1 cellular context compared by ENCODE assay signal in genomic region chr1:1001631-1002300, GRCh38.
TF ChIP-seq lines count a peak whose summit lies in the region.

No MANE protein-coding gene starts in this region.

TF ChIP-seq in HepG2, 621 proteins besides CTCF, POLR2A, EP300 and RAD21 (continues in another document):
- TF ChIP-seq HINFP (CRISPR knock-in tag; IDR thresholded peaks at IDR 0.05; ENCODE audit: low read depth) (no peak), RFXANK (CRISPR knock-in tag; IDR thresholded peaks at IDR 0.05) (no peak), NFE2L2 (IDR thresholded peaks at IDR 0.05; ENCODE audit: low read length) (no peak), SMYD3 (CRISPR knock-in tag; IDR thresholded peaks at IDR 0.05) (no peak), ZNF775 (CRISPR knock-in tag; IDR thresholded peaks at IDR 0.05; ENCODE audit: borderline replicate concordance) (no peak), LRRFIP1 (CRISPR knock-in tag; conservative IDR thresholded peaks at IDR 0.05) (no peak), KDM4B (CRISPR knock-in tag; IDR thresholded peaks at IDR 0.05) (0 out of 2 replicates have a peak, but pooled peaks have one; percentile 24), ZBTB21 (CRISPR knock-in tag; IDR thresholded peaks at IDR 0.05) (no peak), ZNF513 (CRISPR knock-in tag; conservative IDR thresholded peaks at IDR 0.05) (0 out of 2 replicates have a peak, but pooled peaks have one; percentile 38), TCF7L2 (IDR thresholded peaks at IDR 0.05; ENCODE audit: low read depth, low read length) (no peak), ZFY (CRISPR knock-in tag; IDR thresholded peaks at IDR 0.05) (peak; percentile 77), HIC2 (CRISPR knock-in tag; IDR thresholded peaks at IDR 0.05; ENCODE audit: low read depth) (no peak), NR2C2 (CRISPR knock-in tag; IDR thresholded peaks at IDR 0.05; ENCODE audit: borderline replicate concordance) (no peak), RFX3 (CRISPR knock-in tag; IDR thresholded peaks at IDR 0.05) (no peak), ZNF430 (CRISPR knock-in tag; IDR thresholded peaks at IDR 0.05) (no peak; the same call in 1 of the 2 replicates), TAF15 (IDR thresholded peaks at IDR 0.05; ENCODE audit: low read depth, low read length, poor library complexity, severe bottlenecking) (no peak), ZNF329 (CRISPR knock-in tag; IDR thresholded peaks at IDR 0.05; ENCODE audit: low read depth) (0 out of 2 replicates have a peak, but pooled peaks have one; percentile 66), ZNF850 (CRISPR knock-in tag; conservative IDR thresholded peaks at IDR 0.05) (no peak), PRPF4 (IDR thresholded peaks at IDR 0.05; ENCODE audit: low read depth, low read length, poor library complexity, severe bottlenecking) (no peak), MBD4 (IDR thresholded peaks at IDR 0.05; ENCODE audit: borderline replicate concordance, low read length) (no peak), HMGXB4 (CRISPR knock-in tag; IDR thresholded peaks at IDR 0.05; ENCODE audit: borderline replicate concordance in 1 of 2, low read depth in 1 of 2) (peak; percentile 88 to 94), ATF3 (CRISPR knock-in tag; IDR thresholded peaks at IDR 0.05) (0 out of 2 replicates have a peak, but pooled peaks have one; percentile 23), SNRNP70 (IDR thresholded peaks at IDR 0.05; ENCODE audit: low read depth, low read length) (no peak), ZNF335 (CRISPR knock-in tag; IDR thresholded peaks at IDR 0.05) (no peak), FOXA3 (CRISPR knock-in tag; IDR thresholded peaks at IDR 0.05) (0 out of 2 replicates have a peak, but pooled peaks have one; percentile 22), HDAC1 (CRISPR knock-in tag; IDR thresholded peaks at IDR 0.05) (peak; percentile 55; the same call in 1 of the 2 replicates), ZNF121 (CRISPR knock-in tag; IDR thresholded peaks at IDR 0.05) (peak; percentile 57; the same call in 1 of the 2 replicates), ZNF232 (CRISPR knock-in tag; IDR thresholded peaks at IDR 0.05; ENCODE audit: borderline replicate concordance) (no peak), HNRNPL (IDR thresholded peaks at IDR 0.05; ENCODE audit: low read depth, low read length) (no peak), ZFP37 (CRISPR knock-in tag; IDR thresholded peaks at IDR 0.05; ENCODE audit: borderline replicate concordance) (no peak), ZNF383 (CRISPR knock-in tag; IDR thresholded peaks at IDR 0.05; ENCODE audit: borderline replicate concordance) (no peak), NBN (conservative IDR thresholded peaks at IDR 0.05) (no peak), IKZF1 (IDR thresholded peaks at IDR 0.05) (no peak), ZFAT (CRISPR knock-in tag; conservative IDR thresholded peaks at IDR 0.05) (no peak), ZUFSP (CRISPR knock-in tag; IDR thresholded peaks at IDR 0.05; ENCODE audit: borderline replicate concordance) (no peak), ZHX1 (CRISPR knock-in tag; IDR thresholded peaks at IDR 0.05; ENCODE audit: low read depth) (0 out of 2 replicates have a peak, but pooled peaks have one; percentile 20), ZSCAN30 (CRISPR knock-in tag; IDR thresholded peaks at IDR 0.05) (no peak; the same call in 1 of the 2 replicates), NFE2L1 (CRISPR knock-in tag; IDR thresholded peaks at IDR 0.05; ENCODE audit: borderline replicate concordance) (no peak), ZNF839 (CRISPR knock-in tag; IDR thresholded peaks at IDR 0.05; ENCODE audit: borderline replicate concordance) (no peak), RERE (CRISPR knock-in tag; IDR thresholded peaks at IDR 0.05; ENCODE audit: low read depth) (peak; percentile 44; the same call in 1 of the 2 replicates), SRF (IDR thresholded peaks at IDR 0.05; ENCODE audit: low read depth, low read length) (no peak), ZMYM4 (CRISPR knock-in tag; IDR thresholded peaks at IDR 0.05) (0 out of 2 replicates have a peak, but pooled peaks have one; percentile 33), ZNF720 (CRISPR knock-in tag; IDR thresholded peaks at IDR 0.05) (no peak), NR1H2 (CRISPR knock-in tag; IDR thresholded peaks at IDR 0.05; ENCODE audit: borderline replicate concordance, low read depth) (no peak)
